8 cellular contexts compared by ENCODE assay signal in genomic region chr11:63769044-63769718, GRCh38. TPM values are rescaled to one million over a fixed set of nuclear protein-coding genes. Genes with fewer than 3 reads are reported as not detected.
DNase-seq lines count a peak whose midpoint lies in the region; ATAC-seq, FAIRE-seq and TF ChIP-seq lines count a peak whose summit lies in the region.

No MANE protein-coding gene starts in this region.

- peaks cover 13% of the 10 kb centered on the region for H3K4me1 ChIP-seq in CD4-positive, alpha-beta memory T cell (ENCODE audit: insufficient read depth, low read length)
- H3K4me1 ChIP-seq in heart left ventricle: peaks cover 0 to 32% (median 20%) of the 10 kb centered on the region in 12 donors

- peaks cover 0 to 6% of the 10 kb centered on the region in 2 donors for H3K36me3 Mint-ChIP-seq in CD4-positive, alpha-beta memory T cell

- peaks cover 3 to 18% (median 7%) of the 10 kb centered on the region in 4 donors for H3K4me1 Mint-ChIP-seq in CD4-positive, alpha-beta memory T cell

- intact Hi-C loops in CD4-positive, alpha-beta memory T cell (cut with micrococcal nuclease): loop anchor here (5.0 kb wide), 1 partner anchor 68 kb away; the partner anchor contains the start of gene MARK2
- intact Hi-C loops in heart left ventricle (cut with DNase I): loop anchor here (1.0 to 10.0 kb wide), 10 partner anchors 43 to 376 kb away; partner anchors contain the start of genes SPINDOC (in 9 of the 10) and MARK2 (in 1 of the 10)

- H3K36me3 ChIP-seq in CD4-positive, alpha-beta memory T cell (ENCODE audit: insufficient read depth, low read length): no peaks in the 10 kb centered on the region
- peaks cover 0 to 4% (median 0%) of the 10 kb centered on the region in 9 donors for H3K36me3 ChIP-seq in heart left ventricle

- whole genome bisulfite sequencing in heart left ventricle, 4 donors: 1% methylated on average over 82 of the region's 82 CpGs; no CpG with 5 or more reads in 2 of the 4 donors

- POLR2A ChIA-PET in CD4-positive, alpha-beta memory T cell (lab: Charles Lee; ENCODE audit: partially characterized antibody): interaction anchor here (1.2 to 1.4 kb wide), 2 partner anchors 98 to 206 kb away, joined by 3 to 4 read pairs; partner anchors contain the start of gene ATL3

- H3K27me3 ChIP-seq in CD4-positive, alpha-beta memory T cell (ENCODE audit: insufficient read depth, low read length): peaks cover 6% of the 10 kb centered on the region
- peaks cover 0 to 10% (median 0%) of the 10 kb centered on the region in 9 donors for H3K27me3 ChIP-seq in heart left ventricle

- DNase-seq in CD4-positive, alpha-beta memory T cell: peak; percentile 16 to 44 (median 20)
- DNase-seq in LNCaP clone FGC (ENCODE audit: low read depth) (no peak), activated gamma-delta T cell (lab: John Stamatoyannopoulos, UW) (peak; percentile 37), heart left ventricle (peak; percentile 42 to 83 (median 52)), retinal pigment epithelial cell (ENCODE audit: low read depth) (no peak), D721Med (ENCODE audit: insufficient read length, low spot score) (no peak)

- H3K27ac Mint-ChIP-seq in CD4-positive, alpha-beta memory T cell: no peak overlapping the region

- H3K27ac ChIP-seq in CD4-positive, alpha-beta memory T cell (ENCODE audit: low read depth, low read length): no peak overlapping the region
- peak overlapping the region; percentile 26 to 88 (median 80) for H3K27ac ChIP-seq in heart left ventricle

- peaks cover 0 to 2% (median 0%) of the 10 kb centered on the region in 8 donors for H3K9me3 Mint-ChIP-seq in CD4-positive, alpha-beta memory T cell

- TF ChIP-seq CTCF in LNCaP clone FGC (IDR thresholded peaks at IDR 0.05; ENCODE audit: control insufficient read depth, extremely low read depth, insufficient read depth) (no peak), heart left ventricle (IDR thresholded peaks at IDR 0.05) (peak in 1 of 12 donors; percentile 8), retinal pigment epithelial cell (conservative IDR thresholded peaks at IDR 0.05; ENCODE audit: low read depth, low read length) (no peak), D721Med (IDR thresholded peaks at IDR 0.05; ENCODE audit: insufficient read depth, missing control alignments) (no peak)

- CTCF ChIA-PET in CD4-positive, alpha-beta memory T cell (lab: Charles Lee; ENCODE audit: partially characterized antibody): interaction anchor here (0.6 to 1.3 kb wide), 5 partner anchors 13 to 179 kb away, joined by 3 to 4 read pairs (median 3); no protein-coding TSS in a partner anchor

- no peak for FAIRE-seq in D721Med (lab: Jason Lieb, UNC)

- H3K27me3 Mint-ChIP-seq in CD4-positive, alpha-beta memory T cell: peaks cover 4 to 14% of the 10 kb centered on the region in 2 donors

- H3K4me3 Mint-ChIP-seq in CD4-positive, alpha-beta memory T cell: no peak overlapping the region

- peak in 1 of 2 donors; percentile 56 for TF ChIP-seq POLR2A in heart left ventricle (IDR thresholded peaks at IDR 0.05)

- peak overlapping the region in 1 of 2 donors; percentile 28 for H3K4me3 ChIP-seq in CD4-positive, alpha-beta memory T cell (ENCODE audit: low read length in 2 of 2)
- H3K4me3 ChIP-seq in LNCaP clone FGC (ENCODE audit: low read depth, low read length) (peak overlapping the region; percentile 57), heart left ventricle (peak overlapping the region; percentile 58 to 99 (median 88)), retinal pigment epithelial cell (ENCODE audit: low read length) (peak overlapping the region; percentile 49)

- H3K9me3 ChIP-seq in CD4-positive, alpha-beta memory T cell (ENCODE audit: control insufficient read depth in 1 of 2, low read length in 2 of 2): no peaks in the 10 kb centered on the region
- H3K9me3 ChIP-seq in heart left ventricle: no peaks in the 10 kb centered on the region

- ATAC-seq in GM19455 (IDR thresholded peaks at IDR 0.05; ENCODE audit: unreplicated experiment) (peak; percentile 46), heart left ventricle (peak in 3 of 4 donors; percentile 29 to 54 (median 39)), HG02852 (IDR thresholded peaks at IDR 0.05; ENCODE audit: unreplicated experiment) (no peak)

RNA-seq across cellular contexts. Expression of gene ZFTA, which starts 0.6 kb away (rescaled TPM):
- total RNA-seq in CD4-positive, alpha-beta memory T cell: 1 to 10 TPM; 1.4 to 1.7 TPM
- under 1 TPM in 1 of 2 donors, not detected in 1; 0.06 TPM for polyA plus RNA-seq in CD4-positive, alpha-beta memory T cell
- total RNA-seq in heart left ventricle: 10 to 100 TPM in 5 of 9 donors, 1 to 10 TPM in 4; 8.1 to 17.9 (median 10.6) TPM
- polyA plus RNA-seq in heart left ventricle: 1 to 10 TPM; 4.6 to 6.3 TPM

RNA-seq across cellular contexts. Expression of gene SPINDOC, which starts 44.1 kb away (rescaled TPM):
- 10 to 100 TPM; 12.0 to 14.8 TPM for total RNA-seq in CD4-positive, alpha-beta memory T cell
- under 1 TPM; 0.63 to 0.95 TPM for polyA plus RNA-seq in CD4-positive, alpha-beta memory T cell
- total RNA-seq in heart left ventricle: 10 to 100 TPM in 6 of 9 donors, 1 to 10 TPM in 3; 7.8 to 11.8 (median 10.6) TPM
- 10 to 100 TPM; 11.6 to 12.0 TPM for polyA plus RNA-seq in heart left ventricle

Comparison
In these comparisons a context has a peak if more than half of its experiments do, and no peak if none do; other contexts are left out.
1. DNase-seq: peak in CD4-positive, alpha-beta memory T cell (5 of 5), activated gamma-delta T cell (single experiment) and heart left ventricle (5 of 5); none in LNCaP clone FGC (single experiment), retinal pigment epithelial cell (single experiment) and D721Med (single experiment).